In genomic region chr7:29851487-29851886, GRCh38 we compare ENCODE assay signal across 20 cellular contexts. TPM values are rescaled to one million over a fixed set of nuclear protein-coding genes. Genes with fewer than 3 reads are reported as not detected.
DNase-seq lines count a peak whose midpoint lies in the region; ATAC-seq, FAIRE-seq and TF ChIP-seq lines count a peak whose summit lies in the region.
"Had no signal": no experiment of that assay in that cellular context is flagged by ENCODE, and none has a peak within 500 bp of the region (broad histone marks: within the 10 kb centered on the region; RNA-seq: fewer than 3 reads in every experiment).

No MANE protein-coding gene starts in this region.

- FAIRE-seq in bronchial epithelial cell (lab: Jason Lieb, UNC) = peak; percentile 73

- no peak overlapping the region for H3K4me3 ChIP-seq in bronchial epithelial cell (ENCODE audit: low read depth, low read length)
- H3K4me3 ChIP-seq in skeletal muscle tissue (ENCODE audit: low read length in 3 of 3) = no peak overlapping the region

- DNase-seq in NCI-H524 (lab: John Stamatoyannopoulos, UW) (peak; percentile 17 to 47), NCI-H524 treated with DMSO at 0.1 percent for 48 hours (lab: John Stamatoyannopoulos, UW) (no peak), bronchial epithelial cell (ENCODE audit: low read depth) (no peak), left lobe of liver (ENCODE audit: low spot score) (peak; percentile 81), SKM-1 (lab: John Stamatoyannopoulos, UW; ENCODE audit: unreplicated experiment) (no peak)
- DNase-seq in activated CD4-positive, alpha-beta T cell treated with anti-CD3 and anti-CD28 coated beads, Interleukin-2, amount 50 U/mL, for 1 hour = no peak
- DNase-seq: DMS153, GDM1, H9, IMR-90, NCI-H1417, NCI-H187 treated with DMSO at 0.1 percent for 48 hours, NCI-H2227 treated with DMSO at 0.1 percent for 48 hours, NCI-H510A treated with DMSO at 0.1 percent for 48 hours had no signal

- H3K4me1 ChIP-seq in skeletal muscle tissue (ENCODE audit: control insufficient read depth in 3 of 3, insufficient read depth in 3 of 3, low read length in 3 of 3) = peaks cover 12 to 45% (median 42%) of the 10 kb centered on the region in 3 donors

- H3K36me3 ChIP-seq in bronchial epithelial cell (ENCODE audit: control insufficient read depth, insufficient read depth, low read length) = no peaks in the 10 kb centered on the region
- no peaks in the 10 kb centered on the region for H3K36me3 ChIP-seq in skeletal muscle tissue (ENCODE audit: control insufficient read depth in 3 of 3, insufficient read depth in 3 of 3, low read length in 3 of 3)

- H3K9me3 ChIP-seq in skeletal muscle tissue (ENCODE audit: control insufficient read depth in 3 of 3, low read length in 3 of 3) = no peaks in the 10 kb centered on the region

- H3K27me3 ChIP-seq in bronchial epithelial cell (ENCODE audit: control insufficient read depth, insufficient read depth, low read length) = peaks cover 7% of the 10 kb centered on the region
- no peaks in the 10 kb centered on the region for H3K27me3 ChIP-seq in skeletal muscle tissue (ENCODE audit: control insufficient read depth in 3 of 3, insufficient read depth in 3 of 3, low read length in 3 of 3)

- TF ChIP-seq CTCF in bronchial epithelial cell (IDR thresholded peaks at IDR 0.05; ENCODE audit: insufficient read depth, low read length, severe bottlenecking) = no peak

- H3K9ac ChIP-seq in skeletal muscle tissue (ENCODE audit: low read depth in 1 of 3, low read length in 3 of 3) = peak overlapping the region in 1 of 3 donors; percentile 11

- peak overlapping the region; percentile 51 for H3K27ac ChIP-seq in skeletal muscle tissue (ENCODE audit: low read depth, low read length)
- H3K27ac ChIP-seq: 22Rv1 had no signal

- peak; percentile 98 for ATAC-seq in left lobe of liver
- ATAC-seq in HG03159 (IDR thresholded peaks at IDR 0.05; ENCODE audit: unreplicated experiment) = no peak

RNA-seq across cellular contexts. Expression of gene WIPF3, which starts 45.2 kb away (rescaled TPM):
- total RNA-seq in bronchial epithelial cell = under 0.01 TPM in 2 replicates
- total RNA-seq in left lobe of liver = 0.73 TPM
- 4.7 TPM for total RNA-seq in skeletal muscle tissue
- total RNA-seq: Daoy, HT1080, IMR-90, M059J had no signal

Comparison
In these comparisons a context has a peak if more than half of its experiments do, and no peak if none do; other contexts are left out.
1. DNase-seq: peak in NCI-H524 (2 of 2) and left lobe of liver (single experiment); none in NCI-H524 treated with DMSO at 0.1 percent for 48 hours (single experiment), bronchial epithelial cell (single experiment), SKM-1 (single experiment) and activated CD4-positive, alpha-beta T cell treated with anti-CD3 and anti-CD28 coated beads, Interleukin-2, amount 50 U/mL, for 1 hour (single experiment).